ENCODE assay signal across 27 cellular contexts in genomic region chr1:9549955-9550546, GRCh38.
"Had no signal": no experiment of that assay in that cellular context is flagged by ENCODE, and none has a peak within 500 bp of the region (broad histone marks: within the 10 kb centered on the region; RNA-seq: fewer than 3 reads in every experiment).

No MANE protein-coding gene starts in this region.

- H3K9me3 ChIP-seq: ascending aorta, MG63, Peyer's patch, SJCRH30 had no signal

- DNase-seq: activated CD4-positive, alpha-beta T cell treated with anti-CD3 and anti-CD28 coated beads, Interleukin-2, amount 10 ng/mL, durations not matched to agents 24 days and 14 days; activated CD4-positive, alpha-beta T cell treated with anti-CD3 and anti-CD28 coated beads, Interleukin-2, amount 50 U/mL, for 48 hours; activated CD8-positive, alpha-beta T cell treated with anti-CD3 and anti-CD28 coated beads, Interleukin-2, amount 10 ng/mL, durations not matched to agents 7 days and 5 days; activated gamma-delta T cell; activated naive CD4-positive, alpha-beta T cell treated with Interleukin-2 at 50 U/mL for 16 hours; activated naive CD8-positive, alpha-beta T cell treated with anti-CD3 and anti-CD28 coated beads, Interleukin-2, amount 10 ng/mL, durations not matched to agents 7 days and 5 days; activated T-cell treated with anti-CD3 and anti-CD28 coated beads, Interleukin-2, amount 50 U/mL, for 24 hours; amygdala; Kasumi-1; KBM-7; MG63; NCI-H1048; NCI-H1105 treated with DMSO at 0.1 percent for 48 hours; NCI-H1436; NCI-H1694; NCI-H1930; NCI-H345; NCI-H524 treated with DMSO at 0.1 percent for 48 hours; PC-3; Peyer's patch; RPMI8226; SJCRH30; T1000; WERI-Rb-1 had no signal

- H3K4me1 ChIP-seq: ascending aorta, Peyer's patch, SJCRH30 had no signal

- H3K27ac ChIP-seq: ascending aorta, cardiac muscle cell, Peyer's patch, SJCRH30, SK-N-MC, WERI-Rb-1 had no signal

- H3K36me3 ChIP-seq: ascending aorta, cardiac muscle cell, Peyer's patch had no signal

- ATAC-seq: activated CD8-positive, alpha-beta T cell treated with anti-CD3 and anti-CD28 coated beads, Interleukin-2, amount 10 ng/mL, durations not matched to agents 7 days and 5 days; PC-3 had no signal

- H3K27me3 ChIP-seq: ascending aorta, cardiac muscle cell, MG63, Peyer's patch, SJCRH30 had no signal

- H3K4me3 ChIP-seq: ascending aorta, cardiac muscle cell, MG63, Peyer's patch, SJCRH30, SK-N-MC had no signal
